25 cellular contexts compared by ENCODE assay signal in the genomic region with DNA sequence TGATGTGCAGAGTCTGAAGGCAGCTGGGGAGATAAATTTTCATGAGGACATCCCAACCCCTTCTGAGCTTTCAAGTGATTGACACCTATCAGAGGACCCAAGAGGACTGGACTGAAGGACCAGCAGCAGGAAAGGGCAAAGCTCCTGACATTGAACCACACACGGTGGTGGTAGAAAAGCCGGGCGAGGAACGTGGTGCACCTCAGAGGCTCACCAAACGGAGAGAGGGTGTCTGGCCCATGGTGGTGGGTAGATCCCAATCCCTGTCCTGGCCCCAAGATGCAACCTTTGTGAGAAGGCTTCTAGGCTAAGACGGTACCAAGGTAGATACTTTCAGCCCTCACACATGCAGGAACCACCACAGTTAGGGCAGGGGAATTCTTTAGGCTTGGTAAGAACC. TPM values are rescaled to one million over a fixed set of nuclear protein-coding genes. Genes with fewer than 3 reads are reported as not detected.
DNase-seq lines count a peak whose midpoint lies in the region; ATAC-seq, FAIRE-seq and TF ChIP-seq lines count a peak whose summit lies in the region.
"Had no signal": no experiment of that assay in that cellular context is flagged by ENCODE, and none has a peak within 500 bp of the region (broad histone marks: within the 10 kb centered on the region; RNA-seq: fewer than 3 reads in every experiment).

No MANE protein-coding gene starts in this region.

- no peak for FAIRE-seq in HepG2 (lab: Jason Lieb, UNC)
- FAIRE-seq: A549, GM12878, GM19239 had no signal

- no peak overlapping the region for H2BK120ac ChIP-seq in mesenchymal stem cell (ENCODE audit: low read depth, low read length)

- H3K9me3 ChIP-seq in HepG2 (ENCODE audit: low read length): no peaks in the 10 kb centered on the region
- no peaks in the 10 kb centered on the region for H3K9me3 ChIP-seq in right lobe of liver
- H3K9me3 ChIP-seq in mesenchymal stem cell (ENCODE audit: control insufficient read depth, low read length): no peaks in the 10 kb centered on the region
- H3K9me3 ChIP-seq in spleen: no peaks in the 10 kb centered on the region
- H3K9me3 ChIP-seq: A549; BE2C; BLaER1 treated with 17β-estradiol and CSF1 and Interleukin-3, amounts not matched to agents 10 nM and 100 nM had no signal

- no peak overlapping the region for H3K4me3 Mint-ChIP-seq in stimulated activated effector memory CD8-positive, alpha-beta T cell treated with anti-CD3 and anti-CD28 coated beads, Interleukin-12 subunit alpha, Interleukin-12 subunit beta, amount 100 ng/mL, for 72 hours
- H3K4me3 Mint-ChIP-seq: CD14-positive monocyte; CD4-positive, alpha-beta T cell; CD8-positive, alpha-beta memory T cell; H9 had no signal

- intact Hi-C loops in HepG2 (cut with micrococcal nuclease; ENCODE audit: unreplicated experiment): no loop called here
- intact Hi-C loops in right lobe of liver (cut with DNase I): no loop called here
- intact Hi-C loops in spleen (cut with DNase I; ENCODE audit: low total_unique reads): no loop called here

- DNase-seq in HepG2 (ENCODE audit: low spot score) (no peak), right lobe of liver (no peak), mesenchymal stem cell (no peak), NCI-H128 (lab: John Stamatoyannopoulos, UW; ENCODE audit: unreplicated experiment) (no peak), spleen (no peak), HT-29 (ENCODE audit: low spot score) (no peak)
- DNase-seq in stimulated activated effector memory CD8-positive, alpha-beta T cell treated with anti-CD3 and anti-CD28 coated beads, Interleukin-12 subunit alpha, Interleukin-12 subunit beta, amount 100 ng/mL, for 72 hours (ENCODE audit: low spot score in 2 of 2): no peak
- DNase-seq: 8988T; ACHN; AML-193; BE2C; CD4-positive, alpha-beta T cell; CD8-positive, alpha-beta memory T cell; DMS 273 treated with DMSO at 0.1 percent for 48 hours; DMS79; EL; GDM1; GM23248; H9 had no signal

- H3K27me3 ChIP-seq in HepG2 (ENCODE audit: control insufficient read depth in 1 of 2, insufficient read depth in 2 of 2, low read length in 2 of 2) (no peaks in the 10 kb centered on the region), right lobe of liver (no peaks in the 10 kb centered on the region), mesenchymal stem cell (ENCODE audit: control insufficient read depth in 1 of 2, insufficient read depth in 1 of 2, low read length in 2 of 2) (peaks cover 5 to 22% of the 10 kb centered on the region in 2 experiments), spleen (replicated peaks in 1 of 7) (no peaks in the 10 kb centered on the region)
- H3K27me3 ChIP-seq: BE2C; BLaER1 treated with 17β-estradiol and CSF1 and Interleukin-3, amounts not matched to agents 10 nM and 100 nM had no signal

- peak overlapping the region; percentile 26 for H3K27ac ChIP-seq in HepG2 (ENCODE audit: extremely low read length, insufficient read depth, low read length)
- no peak overlapping the region for H3K27ac ChIP-seq in right lobe of liver
- H3K27ac ChIP-seq in mesenchymal stem cell (ENCODE audit: low read length, poor library complexity, severe bottlenecking): no peak overlapping the region
- no peak overlapping the region for H3K27ac ChIP-seq in spleen
- H3K27ac ChIP-seq: A549; BLaER1 treated with 17β-estradiol and CSF1 and Interleukin-3, amounts not matched to agents 10 nM and 100 nM; GM23248 had no signal

- H3K4ac ChIP-seq in mesenchymal stem cell (ENCODE audit: low read depth in 1 of 2, low read length in 2 of 2): no peak overlapping the region

- TF ChIP-seq RAD21 in HepG2 (CRISPR knock-in tag; IDR thresholded peaks at IDR 0.05): no peak

- no peak overlapping the region for H3K14ac ChIP-seq in mesenchymal stem cell (ENCODE audit: low read length in 2 of 2)

- no peaks in the 10 kb centered on the region for H4K20me1 ChIP-seq in HepG2 (ENCODE audit: insufficient read depth, low read length)
- H4K20me1 ChIP-seq: BLaER1 treated with 17β-estradiol and CSF1 and Interleukin-3, amounts not matched to agents 10 nM and 100 nM had no signal

- H3K9ac ChIP-seq in HepG2 (ENCODE audit: insufficient read depth, low read depth, low read length) (no peak overlapping the region), mesenchymal stem cell (ENCODE audit: low read length) (no peak overlapping the region)
- H3K9ac ChIP-seq: BLaER1 treated with 17β-estradiol and CSF1 and Interleukin-3, amounts not matched to agents 10 nM and 100 nM; GM23248 had no signal

- 42% methylated on average over 6 of the region's 6 CpGs for WGBS in HepG2 (ENCODE audit: low lambda C conversion rate)
- WGBS in right lobe of liver (ENCODE audit: insufficient coverage, low coverage, low lambda C conversion rate, missing lambda C conversion rate): 82% methylated on average over 6 of the region's 6 CpGs
- 82% methylated on average over 6 of the region's 6 CpGs for WGBS in mesenchymal stem cell
- 75 to 95% (median 91%) methylated on average over 6 of the region's 6 CpGs for WGBS in spleen, 5 donors

- no peak overlapping the region for H3K4me3 ChIP-seq in HepG2 (replicated peaks in 1 of 3; ENCODE audit: insufficient read depth in 1 of 3, low read depth in 2 of 3, low read length in 3 of 3)
- no peak overlapping the region for H3K4me3 ChIP-seq in right lobe of liver
- H3K4me3 ChIP-seq in mesenchymal stem cell (ENCODE audit: insufficient read depth in 1 of 2, low read depth in 1 of 2, low read length in 2 of 2): no peak overlapping the region
- no peak overlapping the region for H3K4me3 ChIP-seq in spleen
- H3K4me3 ChIP-seq: A549; BLaER1 treated with 17β-estradiol and CSF1 and Interleukin-3, amounts not matched to agents 10 nM and 100 nM; GM12878; GM23248 had no signal

- CTCF ChIA-PET in HepG2 (lab: Yijun Ruan, JAX; ENCODE audit: low intra/inter-chr PET ratio, low total read pairs): no interaction called here

- BruUV-seq in HepG2 (replicated peaks; lab: Mats Ljungman, UMichigan): no TSS peak

- no peak overlapping the region for H2AK5ac ChIP-seq in mesenchymal stem cell (ENCODE audit: low read length, severe bottlenecking)

- ATAC-seq in HepG2 (peak; percentile 69; the same call in 2 of the 3 replicates), right lobe of liver (no peak)
- peak; percentile 34 for ATAC-seq in stimulated activated effector memory CD8-positive, alpha-beta T cell treated with anti-CD3 and anti-CD28 coated beads, Interleukin-12 subunit alpha, Interleukin-12 subunit beta, amount 100 ng/mL, for 72 hours
- ATAC-seq: GM12878, HCT116 had no signal

- no peak overlapping the region for H3K23ac ChIP-seq in mesenchymal stem cell (ENCODE audit: low read length in 2 of 2)

- H2BK15ac ChIP-seq in mesenchymal stem cell (ENCODE audit: low read depth, poor library complexity, severe bottlenecking): peak overlapping the region; percentile 44

- H4K91ac ChIP-seq in mesenchymal stem cell (ENCODE audit: low read length): no peak overlapping the region

- H3K4me1 Mint-ChIP-seq in stimulated activated effector memory CD8-positive, alpha-beta T cell treated with anti-CD3 and anti-CD28 coated beads, Interleukin-12 subunit alpha, Interleukin-12 subunit beta, amount 100 ng/mL, for 72 hours: no peaks in the 10 kb centered on the region
- H3K4me1 Mint-ChIP-seq: CD14-positive monocyte; CD8-positive, alpha-beta memory T cell had no signal

- no peaks in the 10 kb centered on the region for H3K9me3 Mint-ChIP-seq in stimulated activated effector memory CD8-positive, alpha-beta T cell treated with anti-CD3 and anti-CD28 coated beads, Interleukin-12 subunit alpha, Interleukin-12 subunit beta, amount 100 ng/mL, for 72 hours
- H3K9me3 Mint-ChIP-seq: CD4-positive, alpha-beta T cell; CD8-positive, alpha-beta memory T cell; H9 had no signal

- no peak overlapping the region for H2BK5ac ChIP-seq in mesenchymal stem cell (ENCODE audit: low read depth, low read length, poor library complexity, severe bottlenecking)

- POLR2A ChIA-PET in HepG2 (lab: Yijun Ruan, JAX): no interaction called here

- H3K36me3 ChIP-seq in HepG2 (replicated peaks in 1 of 2; ENCODE audit: control insufficient read depth in 1 of 2, insufficient read depth in 2 of 2, low read length in 2 of 2) (no peaks in the 10 kb centered on the region), right lobe of liver (no peaks in the 10 kb centered on the region), mesenchymal stem cell (ENCODE audit: control insufficient read depth in 1 of 2, insufficient read depth in 2 of 2, low read depth in 1 of 2, low read length in 2 of 2) (no peaks in the 10 kb centered on the region), spleen (no peaks in the 10 kb centered on the region)
- H3K36me3 ChIP-seq: BE2C; BLaER1 treated with 17β-estradiol and CSF1 and Interleukin-3, amounts not matched to agents 10 nM and 100 nM had no signal

- TF ChIP-seq EP300 in HepG2 (IDR thresholded peaks at IDR 0.05; ENCODE audit: low read depth in 2 of 2, low read length in 2 of 2): no peak
- TF ChIP-seq EP300 in HepG2 (CRISPR knock-in tag; IDR thresholded peaks at IDR 0.05; ENCODE audit: borderline replicate concordance): no peak

- no peak overlapping the region for H4K8ac ChIP-seq in mesenchymal stem cell (ENCODE audit: low read length)

- no peaks in the 10 kb centered on the region for H3K79me2 ChIP-seq in HepG2 (ENCODE audit: insufficient read depth, low read length)

- no peaks in the 10 kb centered on the region for H3K79me1 ChIP-seq in mesenchymal stem cell (replicated peaks; ENCODE audit: low read length, poor library complexity, severe bottlenecking)

- H3K36me3 Mint-ChIP-seq in stimulated activated effector memory CD8-positive, alpha-beta T cell treated with anti-CD3 and anti-CD28 coated beads, Interleukin-12 subunit alpha, Interleukin-12 subunit beta, amount 100 ng/mL, for 72 hours: no peaks in the 10 kb centered on the region
- H3K36me3 Mint-ChIP-seq: CD14-positive monocyte; CD8-positive, alpha-beta memory T cell had no signal

- H3K4me2 ChIP-seq in HepG2 (ENCODE audit: low read depth, low read length) (peak overlapping the region; percentile 62), mesenchymal stem cell (ENCODE audit: low read length, poor library complexity, severe bottlenecking) (no peak overlapping the region)
- H3K4me2 ChIP-seq: A549; BLaER1 treated with 17β-estradiol and CSF1 and Interleukin-3, amounts not matched to agents 10 nM and 100 nM had no signal

- peak overlapping the region in 1 of 2 experiments; percentile 2 for H3K18ac ChIP-seq in mesenchymal stem cell (ENCODE audit: low read depth in 1 of 2, low read length in 2 of 2)

- peaks cover 34% of the 10 kb centered on the region for H3K4me1 ChIP-seq in HepG2 (ENCODE audit: insufficient read depth, low read length)
- H3K4me1 ChIP-seq in right lobe of liver: no peaks in the 10 kb centered on the region
- H3K4me1 ChIP-seq in mesenchymal stem cell (ENCODE audit: control insufficient read depth, insufficient read depth, low read depth, low read length): no peaks in the 10 kb centered on the region
- H3K4me1 ChIP-seq in spleen: no peaks in the 10 kb centered on the region
- H3K4me1 ChIP-seq: A549; BE2C; BLaER1 treated with 17β-estradiol and CSF1 and Interleukin-3, amounts not matched to agents 10 nM and 100 nM had no signal

- peak overlapping the region; percentile 13 for H2AFZ ChIP-seq in HepG2 (ENCODE audit: low read length)
- no peak overlapping the region for H2AFZ ChIP-seq in mesenchymal stem cell (ENCODE audit: low read depth, low read length)
- H2AFZ ChIP-seq: GM23248 had no signal

- no peak for TF ChIP-seq CTCF in HepG2 (CRISPR knock-in tag; IDR thresholded peaks at IDR 0.05)
- TF ChIP-seq CTCF in right lobe of liver (IDR thresholded peaks at IDR 0.05): no peak
- no peak for TF ChIP-seq CTCF in spleen (IDR thresholded peaks at IDR 0.05 in 8 of 11, conservative IDR thresholded peaks at IDR 0.05 in 3 of 11)

- H2BK12ac ChIP-seq in mesenchymal stem cell (ENCODE audit: low read length in 2 of 2): no peak overlapping the region

- TF ChIP-seq POLR2A in HepG2 (IDR thresholded peaks at IDR 0.05; ENCODE audit: insufficient read depth in 1 of 2, low read depth in 2 of 2, low read length in 2 of 2) (no peak), right lobe of liver (IDR thresholded peaks at IDR 0.05) (no peak), spleen (IDR thresholded peaks at IDR 0.05) (no peak)

- no peak overlapping the region for H3K27ac Mint-ChIP-seq in stimulated activated effector memory CD8-positive, alpha-beta T cell treated with anti-CD3 and anti-CD28 coated beads, Interleukin-12 subunit alpha, Interleukin-12 subunit beta, amount 100 ng/mL, for 72 hours
- H3K27ac Mint-ChIP-seq: CD14-positive monocyte; CD4-positive, alpha-beta T cell; CD8-positive, alpha-beta memory T cell; H9 had no signal

- in situ Hi-C loops in HepG2 (cut with HindIII; ENCODE audit: extremely low pct_ligation_motif_present, low pct_unique_long_range_greater_than_20kb): no loop called here

RNA-seq across cellular contexts. Expression of a gene that starts 52.1 kb away (rescaled TPM):
- 0.04 TPM in 1 of 2 replicates, not detected in the other for total RNA-seq in HepG2 (2016; rRNA removed; fragmentation: Illumina TruSeq; extraction: Trizol)
- total RNA-seq in HepG2 (2016; cell fraction: cytosol; rRNA removed; fragmentation: Illumina TruSeq; extraction: Trizol; ENCODE audit: low read depth): not detected in 2 replicates
- total RNA-seq in HepG2 (2016; cell fraction: insoluble cytoplasmic fraction; rRNA removed; fragmentation: Illumina TruSeq; extraction: Trizol): 0.04 TPM in 1 of 2 replicates, not detected in the other
- total RNA-seq in HepG2 (2016; cell fraction: membrane; rRNA removed; fragmentation: Illumina TruSeq; extraction: Trizol): 0.03 TPM in 1 of 2 replicates, not detected in the other
- 0.16 and 0.25 TPM in 2 replicates for total RNA-seq in HepG2 (2016; cell fraction: nucleus; rRNA removed; fragmentation: Illumina TruSeq; extraction: Trizol)
- 0.86 and 1.2 TPM in 2 replicates for polyA plus RNA-seq in HepG2 (2011; rRNA removed)
- polyA plus RNA-seq in HepG2 (2011; cell fraction: cytosol; rRNA removed): 0.67 and 0.68 TPM in 2 replicates
- polyA plus RNA-seq in HepG2 (2011; cell fraction: nucleus; rRNA removed): 0.74 and 0.85 TPM in 2 replicates
- polyA plus RNA-seq in HepG2 (2012): 1.0 and 1.8 TPM in 2 replicates
- polyA plus RNA-seq in HepG2 (2016; cell fraction: cytosol; fragmentation: Illumina TruSeq; extraction: Trizol; ENCODE audit: low read depth): 0.03 and 0.09 TPM in 2 replicates
- 0.07 and 0.08 TPM in 2 replicates for polyA plus RNA-seq in HepG2 (2016; cell fraction: insoluble cytoplasmic fraction; fragmentation: Illumina TruSeq; extraction: Trizol; ENCODE audit: low read depth)
- not detected in 2 replicates for polyA plus RNA-seq in HepG2 (2016; cell fraction: membrane; fragmentation: Illumina TruSeq; extraction: Trizol; ENCODE audit: low read depth)
- 0.14 and 0.28 TPM in 2 replicates for polyA plus RNA-seq in HepG2 (2016; cell fraction: nucleus; fragmentation: Illumina TruSeq; extraction: Trizol; ENCODE audit: insufficient read depth, low read depth)
- polyA minus RNA-seq in HepG2 (2011; rRNA and poly(A)+ RNA removed; ENCODE audit: low replicate concordance): 1.2 TPM in 1 of 2 replicates, not detected in the other
- 0.53 and 0.69 TPM in 2 replicates for polyA minus RNA-seq in HepG2 (2011; cell fraction: cytosol; rRNA and poly(A)+ RNA removed)
- polyA minus RNA-seq in HepG2 (2011; cell fraction: nucleus; rRNA and poly(A)+ RNA removed): 1.4 and 1.6 TPM in 2 replicates
- under 1 TPM; 0.14 to 0.93 (median 0.59) TPM for total RNA-seq in right lobe of liver
- 54.6 TPM for polyA plus RNA-seq in mesenchymal stem cell (2013, experiment 1 of 2)
- polyA plus RNA-seq in mesenchymal stem cell (2013, experiment 2 of 2): 55.5 TPM
- 10 to 100 TPM; 27.3 to 55.1 (median 38.2) TPM for total RNA-seq in spleen
- polyA plus RNA-seq in spleen: 10 to 100 TPM in 2 of 3 donors, 1 to 10 TPM in 1; 9.5 to 15.2 (median 13.5) TPM
- total RNA-seq in HT-29 (2014; rRNA removed; shearing (Covaris generic)): 0.15 and 0.21 TPM in 2 replicates
- total RNA-seq: CD4-positive, alpha-beta T cell; CD8-positive, alpha-beta memory T cell; GM12878 had no signal
- polyA plus RNA-seq: CD14-positive monocyte; CD8-positive, alpha-beta memory T cell had no signal

Comparison
In these comparisons a context has a peak if more than half of its experiments do, and no peak if none do; other contexts are left out.
1. ATAC-seq: peak in HepG2 (single experiment) and stimulated activated effector memory CD8-positive, alpha-beta T cell treated with anti-CD3 and anti-CD28 coated beads, Interleukin-12 subunit alpha, Interleukin-12 subunit beta, amount 100 ng/mL, for 72 hours (single experiment); none in right lobe of liver (0 of 4).
2. RNA of a gene that starts 52.1 kb away (total RNA-seq): 27.3 to 55.1 TPM in spleen; 0.14 to 0.93 TPM in right lobe of liver, 0.15 to 0.21 TPM in HT-29 and 0.03 to 0.25 TPM in HepG2; every median in the first group is over 10 times any median in the second.